3 cellular contexts compared by ENCODE assay signal in the genomic region with DNA sequence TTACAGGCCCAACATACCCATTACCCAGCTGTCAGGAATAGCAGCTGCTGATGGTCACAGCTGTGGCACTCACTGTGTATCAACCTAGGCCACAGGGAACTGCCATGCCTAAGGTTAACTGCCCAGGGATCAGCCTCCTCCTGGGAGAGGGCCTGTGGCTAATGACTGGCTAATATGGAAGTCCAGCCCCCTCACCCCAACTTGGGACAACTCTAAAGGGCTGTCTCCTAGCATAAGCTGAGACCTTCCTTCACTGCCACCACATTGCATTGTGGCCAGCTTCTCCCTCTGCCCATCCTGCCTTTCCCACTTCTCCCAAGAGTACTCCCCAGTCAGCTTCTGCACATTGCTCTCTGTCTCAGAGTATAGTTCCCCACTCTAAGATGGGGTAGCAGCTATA.
"Had no signal": no experiment of that assay in that cellular context is flagged by ENCODE, and none has a peak within 500 bp of the region (broad histone marks: within the 10 kb centered on the region; RNA-seq: fewer than 3 reads in every experiment).

No MANE protein-coding gene starts in this region.

- DNase-seq: GDM1, GF-D8 had no signal

- ATAC-seq: GM12878 had no signal

- H3K4me3 ChIP-seq: GM12878 had no signal
